11 cellular contexts compared by ENCODE assay signal in the genomic region with DNA sequence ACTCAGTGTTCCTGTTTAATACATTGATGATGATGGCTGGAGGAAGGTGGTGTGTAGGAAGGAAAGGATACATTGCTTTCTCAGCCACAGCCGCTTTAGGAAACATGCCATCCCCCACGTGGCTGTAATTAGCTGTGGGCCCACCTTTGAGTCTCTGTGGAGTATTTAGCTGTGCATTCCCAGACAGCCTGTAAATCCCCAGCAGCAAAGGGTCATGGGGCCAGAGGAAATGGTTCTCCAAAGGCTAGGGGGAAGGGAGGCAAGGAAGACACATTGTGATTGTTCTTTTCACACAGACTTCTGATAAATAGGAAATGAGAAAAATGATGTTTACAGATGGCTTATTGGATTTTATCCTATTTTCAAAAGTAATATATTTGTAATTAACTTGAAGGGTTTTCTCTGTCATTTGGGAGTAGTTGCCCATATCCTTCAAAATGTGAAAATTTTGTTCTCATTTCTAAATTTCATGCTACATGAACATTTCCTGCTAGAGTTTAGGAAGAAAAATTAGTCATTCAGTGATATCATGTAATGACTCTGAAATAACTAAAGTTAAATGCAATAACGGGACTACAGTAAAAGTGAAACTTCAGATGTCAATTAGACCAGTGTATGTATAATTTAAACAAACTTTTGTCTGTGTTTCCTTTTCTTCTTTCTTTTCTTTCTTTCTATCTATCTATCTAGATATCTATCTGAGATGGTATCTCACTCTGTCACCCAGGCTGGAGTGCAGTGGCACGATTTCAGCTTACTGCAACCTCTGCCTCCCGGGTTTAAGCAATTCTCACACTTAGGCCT. TPM values are rescaled to one million over a fixed set of nuclear protein-coding genes. Genes with fewer than 3 reads are reported as not detected.
A peak's percentile ranks its signal among the peaks of the same experiment; 100 is the strongest.
DNase-seq lines count a peak whose midpoint lies in the region; ATAC-seq and TF ChIP-seq lines count a peak whose summit lies in the region.
"Had no signal": no experiment of that assay in that cellular context is flagged by ENCODE, and none has a peak within 500 bp of the region (broad histone marks: within the 10 kb centered on the region; RNA-seq: fewer than 3 reads in every experiment).

No MANE protein-coding gene starts in this region.

- intact Hi-C loops in activated CD8-positive, alpha-beta T cell treated with anti-CD3 and anti-CD28 coated beads for 36 hours (cut with micrococcal nuclease), result no loop called here
- intact Hi-C loops in activated CD4-positive, alpha-beta memory T cell treated with anti-CD3 and anti-CD28 coated beads for 36 hours (cut with micrococcal nuclease), result loop anchor here (1.0 to 5.0 kb wide), 4 partner anchors 20 to 686 kb away; no protein-coding TSS in a partner anchor
- intact Hi-C loops in left ventricle myocardium superior (cut with micrococcal nuclease) (no loop called here), stomach (cut with DNase I; ENCODE audit: low total_unique reads) (no loop called here)

- H3K27ac Mint-ChIP-seq in activated CD8-positive, alpha-beta T cell treated with anti-CD3 and anti-CD28 coated beads for 36 hours, result peak overlapping the region; percentile 76
- H3K27ac Mint-ChIP-seq in activated CD8-positive, alpha-beta T cell treated with anti-CD3 and anti-CD28 coated beads, Interleukin-2, amount 10 ng/mL, durations not matched to agents 7 days and 5 days, result no peak overlapping the region
- peak overlapping the region; percentile 62 for H3K27ac Mint-ChIP-seq in activated CD4-positive, alpha-beta memory T cell treated with anti-CD3 and anti-CD28 coated beads for 36 hours
- H3K27ac Mint-ChIP-seq: IgD-negative memory B cell had no signal

- H3K4me1 Mint-ChIP-seq in activated CD8-positive, alpha-beta T cell treated with anti-CD3 and anti-CD28 coated beads for 36 hours (ENCODE audit: low read depth), result peaks cover 16% of the 10 kb centered on the region
- H3K4me1 Mint-ChIP-seq in activated CD8-positive, alpha-beta T cell treated with anti-CD3 and anti-CD28 coated beads, Interleukin-2, amount 10 ng/mL, durations not matched to agents 7 days and 5 days (ENCODE audit: low read depth), result peaks cover 4% of the 10 kb centered on the region
- H3K4me1 Mint-ChIP-seq in activated CD4-positive, alpha-beta memory T cell treated with anti-CD3 and anti-CD28 coated beads for 36 hours (ENCODE audit: low read depth), result peaks cover 23% of the 10 kb centered on the region

- no peak for TF ChIP-seq POLR2A in stomach (IDR thresholded peaks at IDR 0.05)

- H3K9me3 ChIP-seq in stomach, result no peaks in the 10 kb centered on the region

- peaks cover 18% of the 10 kb centered on the region for H3K36me3 Mint-ChIP-seq in activated CD8-positive, alpha-beta T cell treated with anti-CD3 and anti-CD28 coated beads for 36 hours (ENCODE audit: low read depth)
- H3K36me3 Mint-ChIP-seq in activated CD8-positive, alpha-beta T cell treated with anti-CD3 and anti-CD28 coated beads, Interleukin-2, amount 10 ng/mL, durations not matched to agents 7 days and 5 days (ENCODE audit: low read depth), result peaks cover 53% of the 10 kb centered on the region
- peaks cover 50% of the 10 kb centered on the region for H3K36me3 Mint-ChIP-seq in activated CD4-positive, alpha-beta memory T cell treated with anti-CD3 and anti-CD28 coated beads for 36 hours

- no peak for TF ChIP-seq CTCF in activated CD8-positive, alpha-beta T cell treated with anti-CD3 and anti-CD28 coated beads for 36 hours (IDR thresholded peaks at IDR 0.05)
- TF ChIP-seq CTCF in stomach (IDR thresholded peaks at IDR 0.05), result no peak

- H3K9me3 Mint-ChIP-seq in activated CD8-positive, alpha-beta T cell treated with anti-CD3 and anti-CD28 coated beads for 36 hours, result no peaks in the 10 kb centered on the region
- H3K9me3 Mint-ChIP-seq in activated CD8-positive, alpha-beta T cell treated with anti-CD3 and anti-CD28 coated beads, Interleukin-2, amount 10 ng/mL, durations not matched to agents 7 days and 5 days (ENCODE audit: insufficient read depth), result no peaks in the 10 kb centered on the region
- no peaks in the 10 kb centered on the region for H3K9me3 Mint-ChIP-seq in activated CD4-positive, alpha-beta memory T cell treated with anti-CD3 and anti-CD28 coated beads for 36 hours
- H3K9me3 Mint-ChIP-seq: IgD-negative memory B cell had no signal

- H3K4me1 ChIP-seq in stomach, result peaks cover 5 to 17% (median 13%) of the 10 kb centered on the region in 4 donors
- H3K4me1 ChIP-seq: parathyroid adenoma had no signal

- H3K27me3 Mint-ChIP-seq in activated CD8-positive, alpha-beta T cell treated with anti-CD3 and anti-CD28 coated beads for 36 hours, result no peaks in the 10 kb centered on the region
- H3K27me3 Mint-ChIP-seq in activated CD8-positive, alpha-beta T cell treated with anti-CD3 and anti-CD28 coated beads, Interleukin-2, amount 10 ng/mL, durations not matched to agents 7 days and 5 days (ENCODE audit: low read depth), result no peaks in the 10 kb centered on the region
- no peaks in the 10 kb centered on the region for H3K27me3 Mint-ChIP-seq in activated CD4-positive, alpha-beta memory T cell treated with anti-CD3 and anti-CD28 coated beads for 36 hours
- H3K27me3 Mint-ChIP-seq: IgD-negative memory B cell had no signal

- 55 to 70% (median 63%) methylated on average over 5 of the region's 5 CpGs for WGBS in stomach, 5 donors

- H3K4me3 ChIP-seq in stomach, result no peak overlapping the region
- H3K4me3 ChIP-seq: dorsolateral prefrontal cortex had no signal

- DNase-seq in activated CD8-positive, alpha-beta T cell treated with anti-CD3 and anti-CD28 coated beads for 36 hours, result no peak
- DNase-seq in activated CD8-positive, alpha-beta T cell treated with anti-CD3 and anti-CD28 coated beads, Interleukin-2, amount 10 ng/mL, durations not matched to agents 7 days and 5 days, result no peak
- peak; percentile 11 for DNase-seq in activated CD4-positive, alpha-beta memory T cell treated with anti-CD3 and anti-CD28 coated beads for 36 hours
- DNase-seq in left ventricle myocardium superior (no peak), stomach (no peak), NOMO-1 treated with DMSO at 0.1 percent for 48 hours (lab: John Stamatoyannopoulos, UW; ENCODE audit: unreplicated experiment) (no peak), midbrain (lab: John Stamatoyannopoulos, UW) (no peak)
- DNase-seq: dorsolateral prefrontal cortex had no signal

- H3K27ac ChIP-seq in stomach, result peak overlapping the region; percentile 46 to 92 (median 51)
- H3K27ac ChIP-seq: dorsolateral prefrontal cortex, parathyroid adenoma had no signal

- H3K27me3 ChIP-seq in stomach, result no peaks in the 10 kb centered on the region

- no peak for TF ChIP-seq EP300 in stomach (IDR thresholded peaks at IDR 0.05)

- peak; percentile 74 for ATAC-seq in activated CD8-positive, alpha-beta T cell treated with anti-CD3 and anti-CD28 coated beads for 36 hours
- ATAC-seq in activated CD8-positive, alpha-beta T cell treated with anti-CD3 and anti-CD28 coated beads, Interleukin-2, amount 10 ng/mL, durations not matched to agents 7 days and 5 days, result no peak
- ATAC-seq in left ventricle myocardium superior, result peak; percentile 62
- ATAC-seq in HG03571 (IDR thresholded peaks at IDR 0.05; ENCODE audit: unreplicated experiment), result no peak

- CTCF ChIA-PET in activated CD8-positive, alpha-beta T cell treated with anti-CD3 and anti-CD28 coated beads for 36 hours (lab: Charles Lee), result interaction anchor here (1.1 to 5.0 kb wide), 3 partner anchors 12 to 87 kb away, joined by 3 to 36 read pairs (median 3); no protein-coding TSS in a partner anchor
- CTCF ChIA-PET in activated CD8-positive, alpha-beta T cell treated with anti-CD3 and anti-CD28 coated beads, Interleukin-2, amount 10 ng/mL, durations not matched to agents 7 days and 5 days (lab: Charles Lee), result interaction anchor here (0.8 to 2.6 kb wide), 2 partner anchors 14 to 83 kb away, joined by 3 to 12 read pairs; no protein-coding TSS in a partner anchor
- CTCF ChIA-PET in activated CD4-positive, alpha-beta memory T cell treated with anti-CD3 and anti-CD28 coated beads for 36 hours (lab: Charles Lee), result interaction anchor here (0.6 to 4.8 kb wide), 2 partner anchors 83 to 85 kb away, joined by 3 to 31 read pairs; no protein-coding TSS in a partner anchor

- POLR2A ChIA-PET in activated CD8-positive, alpha-beta T cell treated with anti-CD3 and anti-CD28 coated beads for 36 hours (lab: Charles Lee), result interaction anchor here (0.7 kb wide), 1 partner anchor 12 kb away, joined by 3 read pairs; no protein-coding TSS in a partner anchor
- POLR2A ChIA-PET in activated CD8-positive, alpha-beta T cell treated with anti-CD3 and anti-CD28 coated beads, Interleukin-2, amount 10 ng/mL, durations not matched to agents 7 days and 5 days (lab: Charles Lee), result no interaction called here
- POLR2A ChIA-PET in activated CD4-positive, alpha-beta memory T cell treated with anti-CD3 and anti-CD28 coated beads for 36 hours (lab: Charles Lee), result interaction anchor here (1.5 kb wide), 1 partner anchor 145 kb away, joined by 7 read pairs; no protein-coding TSS in a partner anchor

- peaks cover 0 to 53% (median 35%) of the 10 kb centered on the region in 4 donors for H3K36me3 ChIP-seq in stomach

- H3K4me3 Mint-ChIP-seq in activated CD8-positive, alpha-beta T cell treated with anti-CD3 and anti-CD28 coated beads for 36 hours, result no peak overlapping the region
- H3K4me3 Mint-ChIP-seq in activated CD8-positive, alpha-beta T cell treated with anti-CD3 and anti-CD28 coated beads, Interleukin-2, amount 10 ng/mL, durations not matched to agents 7 days and 5 days, result no peak overlapping the region
- no peak overlapping the region for H3K4me3 Mint-ChIP-seq in activated CD4-positive, alpha-beta memory T cell treated with anti-CD3 and anti-CD28 coated beads for 36 hours
- H3K4me3 Mint-ChIP-seq: IgD-negative memory B cell had no signal

RNA-seq across cellular contexts. Expression of a gene that starts 24.3 kb away (rescaled TPM):
- total RNA-seq in activated CD8-positive, alpha-beta T cell treated with anti-CD3 and anti-CD28 coated beads for 36 hours, result 1 to 10 TPM; 2.5 to 3.5 TPM
- total RNA-seq in activated CD8-positive, alpha-beta T cell treated with anti-CD3 and anti-CD28 coated beads, Interleukin-2, amount 10 ng/mL, durations not matched to agents 7 days and 5 days, result 1 to 10 TPM; 7.5 to 7.9 TPM
- 1 to 10 TPM; 6.5 to 6.8 TPM for total RNA-seq in activated CD4-positive, alpha-beta memory T cell treated with anti-CD3 and anti-CD28 coated beads for 36 hours
- total RNA-seq in left ventricle myocardium superior (7.2 TPM), stomach (10 to 100 TPM in 2 of 5 donors, 1 to 10 TPM in 2, not detected in 1; 1.4 to 16.2 (median 9.3) TPM)
- polyA plus RNA-seq in stomach, result 1 to 10 TPM; 2.2 to 6.0 (median 4.7) TPM

Comparison
In these comparisons a context has a peak if more than half of its experiments do, and no peak if none do; other contexts are left out.
1. ATAC-seq: peak in activated CD8-positive, alpha-beta T cell treated with anti-CD3 and anti-CD28 coated beads for 36 hours (single experiment) and left ventricle myocardium superior (single experiment); none in activated CD8-positive, alpha-beta T cell treated with anti-CD3 and anti-CD28 coated beads, Interleukin-2, amount 10 ng/mL, durations not matched to agents 7 days and 5 days (single experiment) and HG03571 (single experiment).